ENCODE assay signal across 15 cellular contexts in genomic region chr2:45227347-45227746, GRCh38.
DNase-seq lines count a peak whose midpoint lies in the region; TF ChIP-seq lines count a peak whose summit lies in the region.
"Had no signal": no experiment of that assay in that cellular context is flagged by ENCODE, and none has a peak within 500 bp of the region (broad histone marks: within the 10 kb centered on the region; RNA-seq: fewer than 3 reads in every experiment).

No MANE protein-coding gene starts in this region.

- DNase-seq in esophagus muscularis mucosa (ENCODE audit: extremely low spot score) (peak; percentile 24), pons (ENCODE audit: low spot score) (peak; percentile 4), NCI-H1417 (lab: John Stamatoyannopoulos, UW) (no peak), posterior vena cava (ENCODE audit: low spot score) (no peak)
- DNase-seq in activated CD4-positive, alpha-beta T cell treated with anti-CD3 and anti-CD28 coated beads, Interleukin-2, amount 50 U/mL, for 48 hours = no peak
- DNase-seq: CD4-positive, alpha-beta T cell; CD8-positive, alpha-beta memory T cell; DMS 273 treated with DMSO at 0.1 percent for 48 hours; DMS79; GF-D8; H9 had no signal

- WGBS in esophagus muscularis mucosa = 79% methylated on average over 3 of the region's 3 CpGs

- no peak overlapping the region for H3K4me2 ChIP-seq in BLaER1
- H3K4me2 ChIP-seq: BLaER1 treated with 17β-estradiol and CSF1 and Interleukin-3, amounts not matched to agents 10 nM and 100 nM; GM23338 had no signal

- TF ChIP-seq POLR2A in esophagus muscularis mucosa (IDR thresholded peaks at IDR 0.05; ENCODE audit: low read depth) = no peak

- H3K4me3 ChIP-seq in BLaER1 (peak overlapping the region; percentile 3; the same call in 1 of the 2 replicates), esophagus muscularis mucosa (no peak overlapping the region)
- H3K4me3 ChIP-seq: GM23338 had no signal

- no peaks in the 10 kb centered on the region for H4K20me1 ChIP-seq in BLaER1
- H4K20me1 ChIP-seq: BLaER1 treated with 17β-estradiol and CSF1 and Interleukin-3, amounts not matched to agents 10 nM and 100 nM had no signal

- intact Hi-C loops in esophagus muscularis mucosa (cut with DNase I) (no loop called here), posterior vena cava (cut with DNase I) (no loop called here)

- H3K9me3 ChIP-seq in BLaER1 = peaks cover 57% of the 10 kb centered on the region
- no peaks in the 10 kb centered on the region for H3K9me3 ChIP-seq in esophagus muscularis mucosa

- TF ChIP-seq CTCF in esophagus muscularis mucosa (IDR thresholded peaks at IDR 0.05) = no peak

- H3K9ac ChIP-seq in BLaER1 = no peak overlapping the region
- H3K9ac ChIP-seq: BLaER1 treated with 17β-estradiol and CSF1 and Interleukin-3, amounts not matched to agents 10 nM and 100 nM had no signal

- H3K27ac ChIP-seq in BLaER1 = peak overlapping the region; percentile 47
- no peak overlapping the region for H3K27ac ChIP-seq in esophagus muscularis mucosa (replicated peaks in 1 of 4)
- H3K27ac ChIP-seq: 22Rv1; BLaER1 treated with 17β-estradiol and CSF1 and Interleukin-3, amounts not matched to agents 10 nM and 100 nM had no signal

- TF ChIP-seq EP300 in esophagus muscularis mucosa (IDR thresholded peaks at IDR 0.05) = no peak

- no peaks in the 10 kb centered on the region for H3K27me3 ChIP-seq in BLaER1
- H3K27me3 ChIP-seq in esophagus muscularis mucosa = peaks cover 0 to 13% (median 0%) of the 10 kb centered on the region in 4 donors

- H3K4me1 ChIP-seq in BLaER1 = peaks cover 56% of the 10 kb centered on the region
- H3K4me1 ChIP-seq in esophagus muscularis mucosa = no peaks in the 10 kb centered on the region

- H3K36me3 ChIP-seq in BLaER1 = peaks cover 28% of the 10 kb centered on the region; the same call in 1 of the 2 replicates
- H3K36me3 ChIP-seq in esophagus muscularis mucosa = no peaks in the 10 kb centered on the region

Comparison
In these comparisons a context has a peak if more than half of its experiments do, and no peak if none do; other contexts are left out.
1. DNase-seq: peak in esophagus muscularis mucosa (single experiment) and pons (single experiment); none in activated CD4-positive, alpha-beta T cell treated with anti-CD3 and anti-CD28 coated beads, Interleukin-2, amount 50 U/mL, for 48 hours (0 of 2), NCI-H1417 (0 of 3) and posterior vena cava (single experiment).